1 cellular context compared by ENCODE assay signal in genomic region chr2:53455094-53455493, GRCh38.
TF ChIP-seq lines count a peak whose summit lies in the region.

No MANE protein-coding gene starts in this region.

TF ChIP-seq in GM23338, 12 proteins besides CTCF, POLR2A, EP300 and RAD21 (continued from another document):
- TF ChIP-seq ZNF462 (CRISPR knock-in tag; IDR thresholded peaks at IDR 0.05) = no peak
